1 cellular context compared by ENCODE assay signal in genomic region chr5:54045077-54045792, GRCh38.
TF ChIP-seq lines count a peak whose summit lies in the region.

No MANE protein-coding gene starts in this region.

TF ChIP-seq in A549, 52 proteins besides CTCF, POLR2A, EP300 and RAD21 (continued from another document):
- TF ChIP-seq CEBPB (IDR thresholded peaks at IDR 0.05): peak; percentile 47 to 64; a peak in 3 of 4 replicates
- no peak for TF ChIP-seq E2F6 (IDR thresholded peaks at IDR 0.05; ENCODE audit: borderline replicate concordance, low read depth)
- TF ChIP-seq BCL3 (IDR thresholded peaks at IDR 0.05): peak; percentile 86; the same call in 2 of the 3 replicates
- TF ChIP-seq ZNF302 (CRISPR knock-in tag; IDR thresholded peaks at IDR 0.05): no peak
- TF ChIP-seq HOXB5 (CRISPR knock-in tag; IDR thresholded peaks at IDR 0.05): 0 out of 2 replicates have a peak, but pooled peaks have one; percentile 14
- no peak for TF ChIP-seq POLR2AphosphoS2 (conservative IDR thresholded peaks at IDR 0.05; ENCODE audit: low read length)
- peak; percentile 43; the same call in 1 of the 2 replicates for TF ChIP-seq MAX (IDR thresholded peaks at IDR 0.05)
- no peak for TF ChIP-seq NR3C1 (IDR thresholded peaks at IDR 0.05)
- TF ChIP-seq USF2 (IDR thresholded peaks at IDR 0.05): peak; percentile 52; the same call in 1 of the 2 replicates
- TF ChIP-seq RARB (CRISPR knock-in tag; IDR thresholded peaks at IDR 0.05): no peak
- TF ChIP-seq JUNB (IDR thresholded peaks at IDR 0.05): peak; percentile 81
- TF ChIP-seq JUN (IDR thresholded peaks at IDR 0.05): peak; percentile 72 to 88; a peak in 4 of 5 replicates
TF ChIP-seq in A549: peak in this region for 12.
